12 cellular contexts compared by ENCODE assay signal in genomic region chr20:49100934-49101333, GRCh38. TPM values are rescaled to one million over a fixed set of nuclear protein-coding genes. Genes with fewer than 3 reads are reported as not detected.
DNase-seq lines count a peak whose midpoint lies in the region; ATAC-seq and TF ChIP-seq lines count a peak whose summit lies in the region.
"Had no signal": no experiment of that assay in that cellular context is flagged by ENCODE, and none has a peak within 500 bp of the region (broad histone marks: within the 10 kb centered on the region; RNA-seq: fewer than 3 reads in every experiment).

No MANE protein-coding gene starts in this region.

- CTCF ChIA-PET in activated CD4-positive, alpha-beta memory T cell treated with anti-CD3 and anti-CD28 coated beads for 36 hours (lab: Charles Lee), result interaction anchor here (0.9 to 1.1 kb wide), 2 partner anchors 116 to 508 kb away, joined by 3 read pairs; no protein-coding TSS in a partner anchor

- no peaks in the 10 kb centered on the region for H3K27me3 Mint-ChIP-seq in activated CD4-positive, alpha-beta memory T cell treated with anti-CD3 and anti-CD28 coated beads for 36 hours

- peak overlapping the region; percentile 42 for H3K27ac Mint-ChIP-seq in activated CD4-positive, alpha-beta memory T cell treated with anti-CD3 and anti-CD28 coated beads for 36 hours

- POLR2A ChIA-PET in activated CD4-positive, alpha-beta memory T cell treated with anti-CD3 and anti-CD28 coated beads for 36 hours (lab: Charles Lee), result interaction anchor here (0.6 kb wide), 1 partner anchor 9 kb away, joined by 3 read pairs; no protein-coding TSS in a partner anchor

- H3K36me3 Mint-ChIP-seq in activated CD4-positive, alpha-beta memory T cell treated with anti-CD3 and anti-CD28 coated beads for 36 hours, result peaks cover 50% of the 10 kb centered on the region

- TF ChIP-seq CTCF in GM20000 (IDR thresholded peaks at IDR 0.05; ENCODE audit: extremely low read depth, missing control alignments) (no peak), omental fat pad (IDR thresholded peaks at IDR 0.05) (no peak)

- H3K4me3 Mint-ChIP-seq in activated CD4-positive, alpha-beta memory T cell treated with anti-CD3 and anti-CD28 coated beads for 36 hours, result no peak overlapping the region

- intact Hi-C loops in activated CD4-positive, alpha-beta memory T cell treated with anti-CD3 and anti-CD28 coated beads for 36 hours (cut with micrococcal nuclease), result no loop called here

- DNase-seq in CD1c-positive myeloid dendritic cell (ENCODE audit: extremely low spot score) (peak; percentile 25), GM20000 (ENCODE audit: low spot score) (peak; percentile 25), left lobe of liver (ENCODE audit: low spot score) (no peak), COLO668 (lab: John Stamatoyannopoulos, UW; ENCODE audit: unreplicated experiment) (no peak), omental fat pad (ENCODE audit: low spot score) (no peak), NCI-H146 (lab: John Stamatoyannopoulos, UW) (no peak)
- DNase-seq in activated CD4-positive, alpha-beta memory T cell treated with anti-CD3 and anti-CD28 coated beads for 36 hours, result no peak
- no peak for DNase-seq in stimulated activated CD4-positive, alpha-beta T cell treated with anti-CD3 and anti-CD28 coated beads, Interleukin-15, amount 100 ng/mL, for 24 hours
- DNase-seq: foreskin keratinocyte, islet precursor cell, NCI-H1048, right cardiac atrium had no signal

- ATAC-seq in left lobe of liver (peak; percentile 53), omental fat pad (ENCODE audit: low FRiP score) (no peak)
- ATAC-seq: foreskin keratinocyte had no signal

- no peaks in the 10 kb centered on the region for H3K9me3 Mint-ChIP-seq in activated CD4-positive, alpha-beta memory T cell treated with anti-CD3 and anti-CD28 coated beads for 36 hours

- peaks cover 10% of the 10 kb centered on the region for H3K4me1 Mint-ChIP-seq in activated CD4-positive, alpha-beta memory T cell treated with anti-CD3 and anti-CD28 coated beads for 36 hours (ENCODE audit: low read depth)

RNA-seq across cellular contexts. Expression of gene CSE1L, which starts 54.8 kb away (rescaled TPM):
- 100 to 1,000 TPM; 107 to 109 TPM for total RNA-seq in activated CD4-positive, alpha-beta memory T cell treated with anti-CD3 and anti-CD28 coated beads for 36 hours
- total RNA-seq in left lobe of liver (19.6 TPM), omental fat pad (10 to 100 TPM; 29.9 to 37.8 (median 37.2) TPM)

Comparison
In these comparisons a context has a peak if more than half of its experiments do, and no peak if none do; other contexts are left out.
1. DNase-seq: peak in CD1c-positive myeloid dendritic cell (single experiment) and GM20000 (single experiment); none in activated CD4-positive, alpha-beta memory T cell treated with anti-CD3 and anti-CD28 coated beads for 36 hours (single experiment), left lobe of liver (single experiment), COLO668 (single experiment), omental fat pad (single experiment), stimulated activated CD4-positive, alpha-beta T cell treated with anti-CD3 and anti-CD28 coated beads, Interleukin-15, amount 100 ng/mL, for 24 hours (single experiment) and NCI-H146 (single experiment).